In genomic region chr3:119601154-119601553, GRCh38 we compare ENCODE assay signal across 14 cellular contexts. TPM values are rescaled to one million over a fixed set of nuclear protein-coding genes. Genes with fewer than 3 reads are reported as not detected.
DNase-seq lines count a peak whose midpoint lies in the region; ATAC-seq and TF ChIP-seq lines count a peak whose summit lies in the region.
"Had no signal": no experiment of that assay in that cellular context is flagged by ENCODE, and none has a peak within 500 bp of the region (broad histone marks: within the 10 kb centered on the region; RNA-seq: fewer than 3 reads in every experiment).

No MANE protein-coding gene starts in this region.

- H3K27me3 ChIP-seq in HCT116 (ENCODE audit: insufficient read depth, low read length), result no peaks in the 10 kb centered on the region

- no peaks in the 10 kb centered on the region for H3K79me2 ChIP-seq in HCT116 (ENCODE audit: insufficient read depth, low read length)

- peak; percentile 41 to 58 for ATAC-seq in activated T-cell treated with anti-CD3 and anti-CD28 coated beads, Interleukin-2, amount 50 U/mL, for 4 hours
- no peak for ATAC-seq in HCT116
- ATAC-seq: left colon had no signal

- peaks cover 9% of the 10 kb centered on the region for H3K4me1 Mint-ChIP-seq in activated T-cell treated with anti-CD3 and anti-CD28 coated beads, Interleukin-2, amount 50 U/mL, for 4 hours (ENCODE audit: low read depth)
- H3K4me1 Mint-ChIP-seq in activated T-helper 1 cell treated with anti-CD3 and anti-CD28 coated beads, Interleukin-12 subunit alpha, Interleukin-12 subunit beta, Interleukin-2, Interleukin-4 antibody, amounts not matched to agents 30 ng/mL and 10 ng/mL and 1 ng/mL, durations not matched to agents 14 hours and 24 hours and 36 hours (ENCODE audit: low read depth), result peaks cover 36% of the 10 kb centered on the region
- H3K4me1 Mint-ChIP-seq in stimulated activated naive CD8-positive, alpha-beta T cell treated with anti-CD3 and anti-CD28 coated beads, Interleukin-15, Interleukin-2, amounts not matched to agents 100 ng/mL and 50 ng/mL, for 24 hours (ENCODE audit: low read depth), result peaks cover 45% of the 10 kb centered on the region
- H3K4me1 Mint-ChIP-seq: natural killer cell had no signal

- H3K27ac Mint-ChIP-seq in activated T-helper 1 cell treated with anti-CD3 and anti-CD28 coated beads, Interleukin-12 subunit alpha, Interleukin-12 subunit beta, Interleukin-2, Interleukin-4 antibody, amounts not matched to agents 30 ng/mL and 10 ng/mL and 1 ng/mL, durations not matched to agents 14 hours and 24 hours and 36 hours, result peak overlapping the region; percentile 61
- peak overlapping the region; percentile 77 for H3K27ac Mint-ChIP-seq in stimulated activated naive CD8-positive, alpha-beta T cell treated with anti-CD3 and anti-CD28 coated beads, Interleukin-15, Interleukin-2, amounts not matched to agents 100 ng/mL and 50 ng/mL, for 24 hours
- H3K27ac Mint-ChIP-seq: brain, natural killer cell had no signal

- peaks cover 0 to 12% of the 10 kb centered on the region in 2 experiments; a peak in 2 of 4 replicates for H3K4me1 ChIP-seq in HCT116 (ENCODE audit: control insufficient read depth in 1 of 2, insufficient read depth in 2 of 2, low read length in 2 of 2)

- H3K27ac ChIP-seq in HCT116 (ENCODE audit: low read depth, low read length), result no peak overlapping the region
- no peak overlapping the region for H3K27ac ChIP-seq in caudate nucleus (ENCODE audit: low read depth, low read length)

- H3K27me3 Mint-ChIP-seq in activated T-cell treated with anti-CD3 and anti-CD28 coated beads, Interleukin-2, amount 50 U/mL, for 4 hours (ENCODE audit: low read depth), result peaks cover 3% of the 10 kb centered on the region
- no peaks in the 10 kb centered on the region for H3K27me3 Mint-ChIP-seq in activated T-helper 1 cell treated with anti-CD3 and anti-CD28 coated beads, Interleukin-12 subunit alpha, Interleukin-12 subunit beta, Interleukin-2, Interleukin-4 antibody, amounts not matched to agents 30 ng/mL and 10 ng/mL and 1 ng/mL, durations not matched to agents 14 hours and 24 hours and 36 hours (ENCODE audit: insufficient read depth)
- H3K27me3 Mint-ChIP-seq in stimulated activated naive CD8-positive, alpha-beta T cell treated with anti-CD3 and anti-CD28 coated beads, Interleukin-15, Interleukin-2, amounts not matched to agents 100 ng/mL and 50 ng/mL, for 24 hours, result no peaks in the 10 kb centered on the region

- TF ChIP-seq RAD21 in HCT116 (IDR thresholded peaks at IDR 0.05; ENCODE audit: low read depth), result no peak

- H3K9me3 Mint-ChIP-seq in activated T-cell treated with anti-CD3 and anti-CD28 coated beads, Interleukin-2, amount 50 U/mL, for 4 hours, result no peaks in the 10 kb centered on the region
- H3K9me3 Mint-ChIP-seq in activated T-helper 1 cell treated with anti-CD3 and anti-CD28 coated beads, Interleukin-12 subunit alpha, Interleukin-12 subunit beta, Interleukin-2, Interleukin-4 antibody, amounts not matched to agents 30 ng/mL and 10 ng/mL and 1 ng/mL, durations not matched to agents 14 hours and 24 hours and 36 hours, result no peaks in the 10 kb centered on the region
- no peaks in the 10 kb centered on the region for H3K9me3 Mint-ChIP-seq in stimulated activated naive CD8-positive, alpha-beta T cell treated with anti-CD3 and anti-CD28 coated beads, Interleukin-15, Interleukin-2, amounts not matched to agents 100 ng/mL and 50 ng/mL, for 24 hours
- H3K9me3 Mint-ChIP-seq: brain, natural killer cell had no signal

- H3K4me3 Mint-ChIP-seq in activated T-cell treated with anti-CD3 and anti-CD28 coated beads, Interleukin-2, amount 50 U/mL, for 4 hours, result no peak overlapping the region
- H3K4me3 Mint-ChIP-seq in activated T-helper 1 cell treated with anti-CD3 and anti-CD28 coated beads, Interleukin-12 subunit alpha, Interleukin-12 subunit beta, Interleukin-2, Interleukin-4 antibody, amounts not matched to agents 30 ng/mL and 10 ng/mL and 1 ng/mL, durations not matched to agents 14 hours and 24 hours and 36 hours, result no peak overlapping the region
- no peak overlapping the region for H3K4me3 Mint-ChIP-seq in stimulated activated naive CD8-positive, alpha-beta T cell treated with anti-CD3 and anti-CD28 coated beads, Interleukin-15, Interleukin-2, amounts not matched to agents 100 ng/mL and 50 ng/mL, for 24 hours
- H3K4me3 Mint-ChIP-seq: brain, natural killer cell had no signal

- no peak overlapping the region for H3K4me3 ChIP-seq in HCT116 (replicated peaks in 1 of 2; ENCODE audit: low read depth in 1 of 2, low read length in 2 of 2)

- H4K20me1 ChIP-seq in HCT116 (ENCODE audit: insufficient read depth), result no peaks in the 10 kb centered on the region

- TF ChIP-seq CTCF in HCT116 (IDR thresholded peaks at IDR 0.05 in 2 of 3, conservative IDR thresholded peaks at IDR 0.05 in 1 of 3; ENCODE audit: borderline replicate concordance in 1 of 3, insufficient read depth in 1 of 3, low read depth in 2 of 3, low read length in 2 of 3), result no peak

- H3K9me2 ChIP-seq in HCT116 (ENCODE audit: insufficient read depth), result no peaks in the 10 kb centered on the region

- no peak for TF ChIP-seq POLR2A in HCT116 (IDR thresholded peaks at IDR 0.05; ENCODE audit: borderline replicate concordance, extremely low read depth, insufficient read depth, insufficient read length)

- RAD21 ChIA-PET in HCT116 (lab: Charles Lee; ENCODE audit: low non-redundant PET in 1 of 2, low total read pairs in 2 of 2, uncharacterized antibody in 2 of 2, unreplicated experiment in 2 of 2), result interaction anchor here in 1 of 2 experiments (0.8 kb wide), 1 partner anchor 76 kb away, joined by 3 read pairs; the partner anchor contains the start of gene COX17

- H3K9ac ChIP-seq in HCT116 (ENCODE audit: low read length), result no peak overlapping the region

- no TSS peak for BruUV-seq in HCT116 (replicated peaks; lab: Mats Ljungman, UMichigan)

- H2AFZ ChIP-seq in HCT116 (ENCODE audit: low read depth, low read length, poor library complexity, severe bottlenecking), result peak overlapping the region; percentile 26

- no peaks in the 10 kb centered on the region for H3K9me3 ChIP-seq in HCT116 (ENCODE audit: control insufficient read depth in 1 of 2, insufficient read depth in 1 of 2, low read depth in 1 of 2, low read length in 2 of 2)

- no peaks in the 10 kb centered on the region for H3K36me3 Mint-ChIP-seq in activated T-cell treated with anti-CD3 and anti-CD28 coated beads, Interleukin-2, amount 50 U/mL, for 4 hours (ENCODE audit: insufficient read depth)
- H3K36me3 Mint-ChIP-seq in activated T-helper 1 cell treated with anti-CD3 and anti-CD28 coated beads, Interleukin-12 subunit alpha, Interleukin-12 subunit beta, Interleukin-2, Interleukin-4 antibody, amounts not matched to agents 30 ng/mL and 10 ng/mL and 1 ng/mL, durations not matched to agents 14 hours and 24 hours and 36 hours (ENCODE audit: low read depth), result no peaks in the 10 kb centered on the region
- H3K36me3 Mint-ChIP-seq in stimulated activated naive CD8-positive, alpha-beta T cell treated with anti-CD3 and anti-CD28 coated beads, Interleukin-15, Interleukin-2, amounts not matched to agents 100 ng/mL and 50 ng/mL, for 24 hours (ENCODE audit: low read depth), result no peaks in the 10 kb centered on the region
- H3K36me3 Mint-ChIP-seq: brain, natural killer cell had no signal

- no peak overlapping the region for H3K4me2 ChIP-seq in HCT116 (ENCODE audit: low read length)

- POLR2A ChIA-PET in HCT116 (lab: Charles Lee), result interaction anchor here (1.2 to 1.3 kb wide), 2 partner anchors 13 to 35 kb away, joined by 4 read pairs; no protein-coding TSS in a partner anchor

- no peak for DNase-seq in activated T-cell treated with anti-CD3 and anti-CD28 coated beads, Interleukin-2, amount 50 U/mL, for 4 hours
- DNase-seq in activated T-cell treated with anti-CD3 and anti-CD28 coated beads, Interleukin-2, amount 50 U/mL, for 1 hour, result no peak
- DNase-seq in HCT116 (ENCODE audit: low read depth, low spot score) (no peak), COR-L47 (lab: John Stamatoyannopoulos, UW) (no peak), hippocampal formation (lab: John Stamatoyannopoulos, UW) (no peak), caudate nucleus (lab: John Stamatoyannopoulos, UW) (no peak)
- no peak for DNase-seq in activated T-helper 1 cell treated with anti-CD3 and anti-CD28 coated beads, Interleukin-12 subunit alpha, Interleukin-12 subunit beta, Interleukin-2, Interleukin-4 antibody, amounts not matched to agents 30 ng/mL and 10 ng/mL and 1 ng/mL, durations not matched to agents 14 hours and 24 hours and 36 hours (ENCODE audit: low spot score)
- DNase-seq: natural killer cell, NCI-H1105 treated with DMSO at 0.1 percent for 48 hours, SHP77 treated with DMSO at 0.1 percent for 48 hours, trophoblast cell had no signal

- CTCF ChIA-PET in HCT116 (lab: Charles Lee), result interaction anchor here (1.0 to 1.5 kb wide), 6 partner anchors 12 to 563 kb away, joined by 3 to 5 read pairs (median 3); no protein-coding TSS in a partner anchor

- H3K36me3 ChIP-seq in HCT116 (ENCODE audit: control insufficient read depth in 1 of 2, insufficient read depth in 2 of 2, low read length in 2 of 2), result no peaks in the 10 kb centered on the region

- intact Hi-C loops in HCT116 (cut with micrococcal nuclease), result no loop called here
- intact Hi-C loops in activated T-helper 1 cell treated with anti-CD3 and anti-CD28 coated beads, Interleukin-12 subunit alpha, Interleukin-12 subunit beta, Interleukin-2, Interleukin-4 antibody, amounts not matched to agents 30 ng/mL and 10 ng/mL and 1 ng/mL, durations not matched to agents 14 hours and 24 hours and 36 hours (cut with micrococcal nuclease), result loop anchor here (2.0 kb wide), 1 partner anchor 76 kb away; the partner anchor contains the start of gene COX17

RNA-seq across cellular contexts. Expression of gene PLA1A, which starts 3.5 kb away (rescaled TPM):
- total RNA-seq in activated T-cell treated with anti-CD3 and anti-CD28 coated beads, Interleukin-2, amount 50 U/mL, for 4 hours, result not detected
- not detected for total RNA-seq in HCT116 (2021; ENCODE audit: unreplicated experiment)
- polyA plus RNA-seq in HCT116 (2012), result 0.11 and 0.16 TPM in 2 replicates
- total RNA-seq in activated T-helper 1 cell treated with anti-CD3 and anti-CD28 coated beads, Interleukin-12 subunit alpha, Interleukin-12 subunit beta, Interleukin-2, Interleukin-4 antibody, amounts not matched to agents 30 ng/mL and 10 ng/mL and 1 ng/mL, durations not matched to agents 14 hours and 24 hours and 36 hours, result 0.22 and 0.29 TPM in 2 replicates

RNA-seq across cellular contexts. Expression of gene ADPRH, which starts 21.9 kb away (rescaled TPM):
- total RNA-seq in activated T-cell treated with anti-CD3 and anti-CD28 coated beads, Interleukin-2, amount 50 U/mL, for 4 hours, result 1 to 10 TPM; 1.6 to 3.3 (median 2.5) TPM
- 1.5 TPM for total RNA-seq in HCT116 (2021; ENCODE audit: unreplicated experiment)
- polyA plus RNA-seq in HCT116 (2012), result 0.91 and 0.99 TPM in 2 replicates
- total RNA-seq in activated T-helper 1 cell treated with anti-CD3 and anti-CD28 coated beads, Interleukin-12 subunit alpha, Interleukin-12 subunit beta, Interleukin-2, Interleukin-4 antibody, amounts not matched to agents 30 ng/mL and 10 ng/mL and 1 ng/mL, durations not matched to agents 14 hours and 24 hours and 36 hours, result 3.8 and 4.6 TPM in 2 replicates

RNA-seq across cellular contexts. Expression of gene CD80, which starts 41.7 kb away (rescaled TPM):
- 1 to 10 TPM; 1.6 to 6.2 (median 3.3) TPM for total RNA-seq in activated T-cell treated with anti-CD3 and anti-CD28 coated beads, Interleukin-2, amount 50 U/mL, for 4 hours
- not detected for total RNA-seq in HCT116 (2021; ENCODE audit: unreplicated experiment)
- not detected in 2 replicates for polyA plus RNA-seq in HCT116 (2012)
- 18.1 and 19.5 TPM in 2 replicates for total RNA-seq in activated T-helper 1 cell treated with anti-CD3 and anti-CD28 coated beads, Interleukin-12 subunit alpha, Interleukin-12 subunit beta, Interleukin-2, Interleukin-4 antibody, amounts not matched to agents 30 ng/mL and 10 ng/mL and 1 ng/mL, durations not matched to agents 14 hours and 24 hours and 36 hours

RNA-seq across cellular contexts. Expression of gene POPDC2, which starts 59.2 kb away (rescaled TPM):
- total RNA-seq in activated T-cell treated with anti-CD3 and anti-CD28 coated beads, Interleukin-2, amount 50 U/mL, for 4 hours, result 1 to 10 TPM in 2 of 3 donors, under 1 TPM in 1; 0.84 to 2.3 (median 2.0) TPM
- 1.6 TPM for total RNA-seq in HCT116 (2021; ENCODE audit: unreplicated experiment)
- 0.60 and 0.99 TPM in 2 replicates for polyA plus RNA-seq in HCT116 (2012)
- total RNA-seq in activated T-helper 1 cell treated with anti-CD3 and anti-CD28 coated beads, Interleukin-12 subunit alpha, Interleukin-12 subunit beta, Interleukin-2, Interleukin-4 antibody, amounts not matched to agents 30 ng/mL and 10 ng/mL and 1 ng/mL, durations not matched to agents 14 hours and 24 hours and 36 hours, result 1.0 and 1.2 TPM in 2 replicates
